8 cellular contexts compared by ENCODE assay signal in the genomic region with DNA sequence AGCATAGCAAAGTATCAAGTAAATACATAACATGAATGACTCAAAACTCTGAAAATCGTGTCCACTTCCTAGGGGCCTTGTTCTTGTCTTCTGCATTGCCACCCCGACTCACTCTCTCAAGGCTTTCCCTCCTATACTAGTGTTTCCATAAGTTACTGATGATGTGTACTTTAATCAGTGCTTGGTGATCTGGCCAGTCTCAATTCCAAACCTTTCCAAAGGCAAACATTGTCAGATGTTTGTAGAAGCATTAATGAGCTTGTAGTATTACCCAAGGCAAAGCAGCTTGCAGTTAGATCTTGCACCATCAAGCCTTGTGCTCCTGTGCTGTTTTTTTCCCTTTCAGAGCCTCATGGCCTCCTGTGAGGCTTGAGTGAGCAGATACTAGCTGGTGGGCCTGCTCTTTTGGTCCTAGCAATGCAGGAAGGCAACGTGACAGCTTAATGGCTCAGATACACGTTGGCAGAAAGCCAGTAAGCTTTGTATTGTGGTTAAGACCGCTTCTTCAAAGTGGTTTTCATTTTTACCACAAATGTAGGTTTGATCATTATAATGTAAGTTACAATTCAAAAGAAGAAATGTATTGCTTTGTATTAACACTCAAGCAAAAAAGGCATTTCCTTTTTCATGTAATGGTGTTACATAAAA. TPM values are rescaled to one million over a fixed set of nuclear protein-coding genes. Genes with fewer than 3 reads are reported as not detected.
A peak's percentile ranks its signal among the peaks of the same experiment; 100 is the strongest.
DNase-seq lines count a peak whose midpoint lies in the region; ATAC-seq and TF ChIP-seq lines count a peak whose summit lies in the region.

No MANE protein-coding gene starts in this region.

- no peaks in the 10 kb centered on the region for H3K9me3 Mint-ChIP-seq in progenitor cell of endocrine pancreas (ENCODE audit: low read depth)

- no peak overlapping the region for H3K4me3 Mint-ChIP-seq in progenitor cell of endocrine pancreas (ENCODE audit: low read depth)

- peaks cover 1% of the 10 kb centered on the region for H3K36me3 Mint-ChIP-seq in progenitor cell of endocrine pancreas (ENCODE audit: insufficient read depth)

- peaks cover 49% of the 10 kb centered on the region for H3K4me1 Mint-ChIP-seq in progenitor cell of endocrine pancreas (ENCODE audit: low read depth)

- no peak for TF ChIP-seq CTCF in progenitor cell of endocrine pancreas (IDR thresholded peaks at IDR 0.05; ENCODE audit: unreplicated experiment)

- H3K27me3 Mint-ChIP-seq in progenitor cell of endocrine pancreas: no peaks in the 10 kb centered on the region

- peak; percentile 5 to 13 for DNase-seq in stimulated activated CD4-positive, alpha-beta T cell treated with anti-CD3 and anti-CD28 coated beads, Interleukin-12 subunit alpha, Interleukin-12 subunit beta, amount 100 ng/mL, for 24 hours (ENCODE audit: low read depth in 2 of 2)
- DNase-seq in stimulated activated CD4-positive, alpha-beta T cell treated with anti-CD3 and anti-CD28 coated beads, Interleukin-4, amount 100 ng/mL, for 1 hour: no peak
- peak; percentile 49 for DNase-seq in NCI-H1105 treated with DMSO at 0.1 percent for 48 hours (lab: John Stamatoyannopoulos, UW)
- peak; percentile 51 for DNase-seq in UCSD-AML1 (lab: John Stamatoyannopoulos, UW; ENCODE audit: unreplicated experiment)
- DNase-seq in dermis blood vessel endothelial cell: peak; percentile 84
- no peak for DNase-seq in progenitor cell of endocrine pancreas (ENCODE audit: low spot score, unreplicated experiment)
- no peak for DNase-seq in OCI-M2 (lab: John Stamatoyannopoulos, UW; ENCODE audit: unreplicated experiment)

- peak overlapping the region; percentile 14 for H3K27ac Mint-ChIP-seq in progenitor cell of endocrine pancreas

- ATAC-seq in HG02759 (IDR thresholded peaks at IDR 0.05; ENCODE audit: unreplicated experiment): peak; percentile 92

RNA-seq across cellular contexts. Expression of gene RBPJ, which starts 51.8 kb away (rescaled TPM):
- total RNA-seq in dermis blood vessel endothelial cell: 53.9 and 77.2 TPM in 2 replicates
- total RNA-seq in progenitor cell of endocrine pancreas: 162 and 173 TPM in 2 replicates

Comparison
In these comparisons a context has a peak if more than half of its experiments do, and no peak if none do; other contexts are left out.
1. DNase-seq: peak in stimulated activated CD4-positive, alpha-beta T cell treated with anti-CD3 and anti-CD28 coated beads, Interleukin-12 subunit alpha, Interleukin-12 subunit beta, amount 100 ng/mL, for 24 hours (2 of 2), NCI-H1105 treated with DMSO at 0.1 percent for 48 hours (single experiment), UCSD-AML1 (single experiment) and dermis blood vessel endothelial cell (single experiment); none in stimulated activated CD4-positive, alpha-beta T cell treated with anti-CD3 and anti-CD28 coated beads, Interleukin-4, amount 100 ng/mL, for 1 hour (single experiment), progenitor cell of endocrine pancreas (single experiment) and OCI-M2 (single experiment).